In genomic region chr4:133403913-133404312, GRCh38 we compare ENCODE assay signal across 22 cellular contexts.
"Had no signal": no experiment of that assay in that cellular context is flagged by ENCODE, and none has a peak within 500 bp of the region (broad histone marks: within the 10 kb centered on the region; RNA-seq: fewer than 3 reads in every experiment).

No MANE protein-coding gene starts in this region.

- FAIRE-seq: HTR-8/SVneo, RCC 7860 had no signal

- H3K36me3 ChIP-seq: MG63, SJSA1 had no signal

- H3K27ac ChIP-seq: SJSA1, SK-N-MC had no signal

- H3K9me3 ChIP-seq: MG63 had no signal

- H3K27me3 ChIP-seq: MG63, SJSA1 had no signal

- H3K4me3 ChIP-seq: MG63, SJSA1, SK-N-MC had no signal

- DNase-seq: Karpas-422, KG1, MG63, NCI-H1092, NCI-H1105 treated with DMSO at 0.1 percent for 48 hours, NCI-H1417 treated with DMSO at 0.1 percent for 48 hours, NCI-H146, NCI-H1694 treated with DMSO at 0.1 percent for 48 hours, NCI-H1930, NCI-H2081, NCI-H2107, NCI-H2227 treated with DMSO at 0.1 percent for 48 hours, NCI-H524, NCI-H526 treated with DMSO at 0.1 percent for 48 hours, NCI-H748 treated with DMSO at 0.1 percent for 48 hours, Right ventricle myocardium superior, RPMI8226, SIG-M5 had no signal

- H3K4me1 ChIP-seq: SJSA1 had no signal
